8 cellular contexts compared by ENCODE assay signal in the genomic region with DNA sequence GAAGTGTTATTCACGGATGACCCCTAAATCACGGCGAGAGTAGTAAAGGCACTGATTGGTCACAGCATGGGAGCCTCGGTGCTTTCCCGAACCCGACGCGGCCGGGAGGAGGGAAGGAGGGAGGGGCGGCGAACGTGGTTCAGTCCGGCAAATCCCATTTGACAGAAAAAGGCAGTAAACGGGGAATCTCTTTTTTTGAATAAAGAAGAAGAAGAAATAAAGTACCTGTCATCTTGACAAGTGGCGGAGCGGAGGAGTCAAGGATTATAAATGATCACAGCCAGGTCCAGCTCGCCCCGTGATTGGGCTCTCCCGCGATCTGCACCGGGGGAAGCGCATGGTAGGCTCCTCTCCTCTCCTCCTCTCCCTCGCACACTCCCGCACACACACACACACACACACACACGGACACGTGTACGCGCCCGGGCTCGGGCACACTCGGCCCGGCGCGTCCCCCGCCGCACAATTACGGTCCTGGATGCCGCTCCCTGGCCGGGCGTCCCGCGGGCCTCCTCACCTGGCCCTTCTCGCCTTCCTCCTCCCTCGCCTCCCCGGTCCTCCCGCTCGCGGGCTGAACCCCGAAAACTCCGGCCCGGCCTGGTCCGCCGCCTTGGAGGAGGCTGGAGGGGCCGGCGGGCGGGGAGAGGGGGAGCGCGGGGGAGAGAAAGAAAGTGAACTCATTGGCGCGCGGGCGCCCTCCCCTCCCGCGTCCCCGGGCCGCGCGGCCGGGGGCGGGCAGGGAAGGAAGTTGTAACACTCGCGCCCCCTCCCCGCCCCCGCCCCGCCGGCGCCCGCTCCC.
DNase-seq lines count a peak whose midpoint lies in the region; ATAC-seq and TF ChIP-seq lines count a peak whose summit lies in the region.

No MANE protein-coding gene starts in this region.

- no peaks in the 10 kb centered on the region for H4K20me1 ChIP-seq in SK-N-SH (ENCODE audit: insufficient read depth)

- H3K27ac Mint-ChIP-seq in naive B cell: peak overlapping the region in 1 of 6 donors; percentile 16

- peak overlapping the region; percentile 85 for H3K9ac ChIP-seq in SK-N-SH

- no peaks in the 10 kb centered on the region for H3K36me3 Mint-ChIP-seq in naive B cell

- H3K4me3 Mint-ChIP-seq in naive B cell: peak overlapping the region; percentile 64 to 86 (median 76)

- H3K27ac ChIP-seq in SK-N-SH (ENCODE audit: low read depth in 2 of 2, low read length in 1 of 2): peak overlapping the region; percentile 51 to 60
- H3K27ac ChIP-seq in esophagus (ENCODE audit: low read depth in 2 of 2, low read length in 1 of 2): no peak overlapping the region

- H3K9me3 Mint-ChIP-seq in naive B cell: peaks cover 0 to 7% (median 5%) of the 10 kb centered on the region in 7 donors

- ATAC-seq in HG03442 (IDR thresholded peaks at IDR 0.05; ENCODE audit: unreplicated experiment) (peak; percentile 32), naive B cell (ENCODE audit: low read depth in 2 of 2) (no peak), HG03520 (IDR thresholded peaks at IDR 0.05; ENCODE audit: unreplicated experiment) (no peak), GM19328 (IDR thresholded peaks at IDR 0.05; ENCODE audit: unreplicated experiment) (no peak)

- peak overlapping the region; percentile 81 to 85 for H3K4me3 ChIP-seq in SK-N-SH (ENCODE audit: low read depth in 2 of 2, low read length in 1 of 2)
- H3K4me3 ChIP-seq in esophagus (ENCODE audit: low read depth in 1 of 2, low read length in 2 of 2): peak overlapping the region; percentile 61 to 68

- TF ChIP-seq RAD21 in SK-N-SH (IDR thresholded peaks at IDR 0.05; ENCODE audit: low read length): no peak; the same call in 1 of the 2 replicates

- peaks cover 6% of the 10 kb centered on the region; the same call in 1 of the 2 replicates for H3K79me2 ChIP-seq in SK-N-SH (ENCODE audit: insufficient read depth)

- H3K4me1 ChIP-seq in SK-N-SH (ENCODE audit: control insufficient read depth in 1 of 2, insufficient read depth in 2 of 2, low read depth in 1 of 2, low read length in 1 of 2): peaks cover 0 to 5% of the 10 kb centered on the region in 2 experiments; a peak in 1 of 4 replicates
- H3K4me1 ChIP-seq in esophagus (ENCODE audit: control insufficient read depth in 2 of 2, insufficient read depth in 2 of 2, low read length in 1 of 2): peaks cover 5 to 6% of the 10 kb centered on the region in 2 donors

- peak overlapping the region; percentile 81 for H3K4me2 ChIP-seq in SK-N-SH

- no peak for TF ChIP-seq CTCF in SK-N-SH (IDR thresholded peaks at IDR 0.05)

- H3K9me2 ChIP-seq in SK-N-SH: no peaks in the 10 kb centered on the region

- CTCF ChIA-PET in SK-N-SH (lab: Yijun Ruan, JAX): no interaction called here

- H3K9me3 ChIP-seq in SK-N-SH (no peaks in the 10 kb centered on the region), esophagus (ENCODE audit: control insufficient read depth in 2 of 2, insufficient read depth in 1 of 2, low read depth in 1 of 2, low read length in 1 of 2) (no peaks in the 10 kb centered on the region)

- POLR2A ChIA-PET in SK-N-SH (lab: Yijun Ruan, JAX): interaction anchor here (0.7 kb wide), 1 partner anchor 10 kb away, joined by 5 read pairs; no protein-coding TSS in a partner anchor

- H3K36me3 ChIP-seq in SK-N-SH (replicated peaks in 1 of 2; ENCODE audit: control insufficient read depth in 1 of 2, insufficient read depth in 2 of 2, low read length in 1 of 2) (no peaks in the 10 kb centered on the region), esophagus (ENCODE audit: control insufficient read depth in 2 of 2, insufficient read depth in 2 of 2, low read length in 1 of 2) (no peaks in the 10 kb centered on the region)

- DNase-seq in NCI-H2107 (lab: John Stamatoyannopoulos, UW): peak; percentile 35
- DNase-seq in NCI-H2107 treated with DMSO at 0.1 percent for 48 hours (lab: John Stamatoyannopoulos, UW; ENCODE audit: unreplicated experiment): no peak
- peak; percentile 84 for DNase-seq in SK-N-SH
- DNase-seq in naive B cell: no peak

- under 1% methylated on average over 23 of the region's 78 CpGs for WGBS in SK-N-SH (ENCODE audit: low lambda C conversion rate)
- WGBS in esophagus, 2 donors: 0 to 1% methylated on average over 46 to 74 of the region's 78 CpGs

- peaks cover 62 to 65% (median 64%) of the 10 kb centered on the region in 3 donors for H3K27me3 Mint-ChIP-seq in naive B cell

- H3K27me3 ChIP-seq in SK-N-SH (ENCODE audit: insufficient read depth): no peaks in the 10 kb centered on the region
- H3K27me3 ChIP-seq in esophagus (ENCODE audit: control insufficient read depth in 1 of 2, insufficient read depth in 2 of 2, low read length in 2 of 2): peaks cover 4 to 24% of the 10 kb centered on the region in 2 donors

- peaks cover 7 to 22% (median 21%) of the 10 kb centered on the region in 3 donors for H3K4me1 Mint-ChIP-seq in naive B cell

- peak overlapping the region; percentile 97; the same call in 1 of the 2 replicates for H2AFZ ChIP-seq in SK-N-SH (ENCODE audit: low read depth)

- no peak for TF ChIP-seq EP300 in SK-N-SH (IDR thresholded peaks at IDR 0.05; ENCODE audit: borderline replicate concordance in 1 of 2, low read depth in 1 of 2, low read length in 1 of 2)

- H3F3A ChIP-seq in SK-N-SH (replicated peaks; ENCODE audit: insufficient read depth): no peaks in the 10 kb centered on the region

TF ChIP-seq in SK-N-SH, 30 proteins besides CTCF, POLR2A, EP300 and RAD21:
- no peak for TF ChIP-seq TEAD4 (IDR thresholded peaks at IDR 0.05; ENCODE audit: borderline replicate concordance, insufficient read depth)
- TF ChIP-seq CHD2 (IDR thresholded peaks at IDR 0.05; ENCODE audit: low read length, partially characterized antibody): no peak
- peak; percentile 81 for TF ChIP-seq MXI1 (IDR thresholded peaks at IDR 0.05; ENCODE audit: low read depth, low read length)
- 0 out of 2 replicates have a peak, but pooled peaks have one; percentile 42 for TF ChIP-seq SIN3A (IDR thresholded peaks at IDR 0.05; ENCODE audit: borderline replicate concordance, low read depth, low read length)
- TF ChIP-seq NRF1 (IDR thresholded peaks at IDR 0.05; ENCODE audit: low read depth, low read length): no peak
- 0 out of 2 replicates have a peak, but pooled peaks have one; percentile 11 for TF ChIP-seq YY1 (IDR thresholded peaks at IDR 0.05; ENCODE audit: low read depth)
- TF ChIP-seq, protein P1, sequence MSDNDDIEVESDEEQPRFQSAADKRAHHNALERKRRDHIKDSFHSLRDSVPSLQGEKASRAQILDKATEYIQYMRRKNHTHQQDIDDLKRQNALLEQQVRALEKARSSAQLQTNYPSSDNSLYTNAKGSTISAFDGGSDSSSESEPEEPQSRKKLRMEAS (IDR thresholded peaks at IDR 0.05; ENCODE audit: low read depth): peak; percentile 95
- TF ChIP-seq TAF1 (IDR thresholded peaks at IDR 0.05; ENCODE audit: borderline replicate concordance, low read depth, low read length): peak; percentile 2; the same call in 1 of the 2 replicates
- TF ChIP-seq, protein P2, sequence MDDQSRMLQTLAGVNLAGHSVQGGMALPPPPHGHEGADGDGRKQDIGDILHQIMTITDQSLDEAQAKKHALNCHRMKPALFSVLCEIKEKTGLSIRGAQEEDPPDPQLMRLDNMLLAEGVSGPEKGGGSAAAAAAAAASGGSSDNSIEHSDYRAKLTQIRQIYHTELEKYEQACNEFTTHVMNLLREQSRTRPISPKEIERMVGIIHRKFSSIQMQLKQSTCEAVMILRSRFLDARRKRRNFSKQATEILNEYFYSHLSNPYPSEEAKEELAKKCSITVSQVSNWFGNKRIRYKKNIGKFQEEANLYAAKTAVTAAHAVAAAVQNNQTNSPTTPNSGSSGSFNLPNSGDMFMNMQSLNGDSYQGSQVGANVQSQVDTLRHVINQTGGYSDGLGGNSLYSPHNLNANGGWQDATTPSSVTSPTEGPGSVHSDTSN (IDR thresholded peaks at IDR 0.05): peak; percentile 46; the same call in 1 of the 2 replicates
- TF ChIP-seq FOSL2 (IDR thresholded peaks at IDR 0.05; ENCODE audit: borderline replicate concordance, low read depth): no peak
- 0 out of 2 replicates have a peak, but pooled peaks have one; percentile 35 for TF ChIP-seq FOXM1 (IDR thresholded peaks at IDR 0.05; ENCODE audit: low read depth)
TF ChIP-seq in SK-N-SH: peak in this region for 7.

Comparison
In these comparisons a context has a peak if more than half of its experiments do, and no peak if none do; other contexts are left out.
1. DNase-seq: peak in NCI-H2107 (single experiment) and SK-N-SH (single experiment); none in NCI-H2107 treated with DMSO at 0.1 percent for 48 hours (single experiment) and naive B cell (single experiment).
2. H3K27ac ChIP-seq: peak in SK-N-SH (2 of 2); none in esophagus (0 of 2).